In the genomic region with DNA sequence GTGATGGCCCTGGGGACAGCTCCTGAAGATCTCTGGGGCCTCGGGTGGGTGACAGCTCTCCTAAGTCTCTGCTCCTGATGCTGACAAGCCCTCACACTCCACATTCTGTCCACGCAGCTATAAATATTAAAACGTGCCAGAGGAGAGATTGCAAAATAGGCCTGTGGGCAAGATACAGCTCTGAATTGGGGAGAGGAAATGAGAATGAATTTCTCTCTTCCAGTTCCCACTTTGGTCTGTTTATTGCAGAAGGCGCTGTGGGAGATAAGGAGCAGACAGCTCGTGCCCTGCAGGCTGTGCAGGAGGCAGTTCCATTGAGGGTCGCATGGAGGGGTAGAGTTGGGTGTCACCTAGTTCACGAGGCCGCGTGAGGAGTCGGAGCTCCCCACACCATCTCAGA, we compare ENCODE assay signal across 10 cellular contexts.
"Had no signal": no experiment of that assay in that cellular context is flagged by ENCODE, and none has a peak within 500 bp of the region (broad histone marks: within the 10 kb centered on the region; RNA-seq: fewer than 3 reads in every experiment).

No MANE protein-coding gene starts in this region.

- H3K27me3 ChIP-seq: uterus had no signal

- H3K36me3 ChIP-seq: uterus had no signal

- DNase-seq: activated CD4-positive, alpha-beta T cell treated with anti-CD3 and anti-CD28 coated beads for 48 hours; amygdala; immature natural killer cell; left cardiac atrium; stimulated activated CD4-positive, alpha-beta T cell treated with anti-CD3 and anti-CD28 coated beads, Interleukin-15, amount 100 ng/mL, for 24 hours; uterus had no signal

- H3K9me3 ChIP-seq: uterus had no signal

- H3K27ac ChIP-seq: uterus had no signal

- H3K4me3 ChIP-seq: uterus had no signal

- H3K4me1 ChIP-seq: uterus had no signal

- ATAC-seq: esophagus mucosa, WTC11 had no signal

- H3K27ac Mint-ChIP-seq: activated naive CD4-positive, alpha-beta T cell treated with anti-CD3 and anti-CD28 coated beads, Interleukin-2, amount 50 U/mL, for 24 hours; immature natural killer cell; T-helper 1 cell treated with Interleukin-12 subunit alpha and Interleukin-12 subunit beta and Interleukin-4 antibody, amounts not matched to agents 30 μg/mL and 1 μg/mL, for 36 hours; WTC11 had no signal

- H3K4me3 Mint-ChIP-seq: activated naive CD4-positive, alpha-beta T cell treated with anti-CD3 and anti-CD28 coated beads, Interleukin-2, amount 50 U/mL, for 24 hours; immature natural killer cell; T-helper 1 cell treated with Interleukin-12 subunit alpha and Interleukin-12 subunit beta and Interleukin-4 antibody, amounts not matched to agents 30 μg/mL and 1 μg/mL, for 36 hours; WTC11 had no signal

- H3K27me3 Mint-ChIP-seq: activated naive CD4-positive, alpha-beta T cell treated with anti-CD3 and anti-CD28 coated beads, Interleukin-2, amount 50 U/mL, for 24 hours had no signal
